ENCODE assay signal across 8 cellular contexts in the genomic region with DNA sequence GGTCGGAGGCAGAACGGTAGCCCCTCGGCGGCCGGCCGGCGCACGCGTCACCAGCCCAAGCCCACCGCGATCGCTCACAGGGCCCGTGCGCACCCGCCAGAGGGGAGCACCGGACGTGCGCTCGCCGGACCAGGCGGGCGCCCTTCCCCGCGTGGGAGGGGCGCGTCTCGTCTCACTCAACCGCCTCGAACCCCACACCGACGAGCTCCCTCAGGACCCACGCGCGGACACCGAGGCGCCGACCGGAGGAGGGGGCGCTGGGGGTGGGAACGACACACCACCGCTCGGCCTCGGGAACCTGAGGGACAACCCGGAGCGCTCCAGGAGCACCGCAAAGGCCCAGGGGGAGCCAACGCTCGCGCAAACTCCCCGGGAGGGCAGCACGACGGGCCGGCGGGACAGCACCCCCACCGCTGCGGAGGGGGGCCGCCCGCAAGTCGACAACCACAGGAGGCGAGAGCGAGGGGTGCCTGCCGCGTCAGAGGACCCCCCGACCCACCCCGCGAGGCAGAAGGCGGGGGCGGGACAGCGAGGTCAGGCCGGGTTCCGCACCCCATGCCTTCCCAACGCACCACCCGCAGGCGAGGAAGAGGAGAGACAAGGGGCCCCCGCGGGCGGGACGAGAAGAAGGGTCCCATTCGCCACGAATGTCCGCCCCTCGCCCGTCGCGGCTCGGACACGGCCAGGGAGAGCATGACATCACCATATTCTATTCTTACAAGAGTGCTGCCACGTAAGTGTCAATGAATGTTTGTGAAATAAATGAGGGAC.
A peak's percentile ranks its signal among the peaks of the same experiment; 100 is the strongest.
DNase-seq lines count a peak whose midpoint lies in the region; ATAC-seq, FAIRE-seq and TF ChIP-seq lines count a peak whose summit lies in the region.

No MANE protein-coding gene starts in this region.

- peaks cover 11% of the 10 kb centered on the region for H3K27me3 Mint-ChIP-seq in stimulated activated memory B cell treated with anti-CD40 and anti-IgM and Interleukin-4, amounts not matched to agents 10 μg/mL and 1 μg/mL and 100 μg/mL, for 72 hours

- H3K27ac Mint-ChIP-seq in stimulated activated memory B cell treated with anti-CD40 and anti-IgM and Interleukin-4, amounts not matched to agents 10 μg/mL and 1 μg/mL and 100 μg/mL, for 72 hours = no peak overlapping the region

- H3K27ac ChIP-seq in foreskin keratinocyte (no peak overlapping the region), spleen (peak overlapping the region in 1 of 8 donors; percentile 30)

- peaks cover 0 to 19% (median 0%) of the 10 kb centered on the region in 8 donors for H3K9me3 ChIP-seq in spleen

- H3K36me3 Mint-ChIP-seq in stimulated activated memory B cell treated with anti-CD40 and anti-IgM and Interleukin-4, amounts not matched to agents 10 μg/mL and 1 μg/mL and 100 μg/mL, for 72 hours = no peaks in the 10 kb centered on the region

- H3K9me3 Mint-ChIP-seq in stimulated activated memory B cell treated with anti-CD40 and anti-IgM and Interleukin-4, amounts not matched to agents 10 μg/mL and 1 μg/mL and 100 μg/mL, for 72 hours = peaks cover 4% of the 10 kb centered on the region

- DNase-seq in GM19239 (ENCODE audit: insufficient read length, low spot score) (no peak), activated T-cell treated with anti-CD3 and anti-CD28 coated beads for 1 hour (ENCODE audit: low read depth) (peak; percentile 0), foreskin keratinocyte (no peak), spleen (peak; percentile 67), GOT3 (lab: John Stamatoyannopoulos, UW) (no peak), GF-D8 (lab: John Stamatoyannopoulos, UW) (no peak)

- peak; percentile 97 for FAIRE-seq in GM19239 (lab: Jason Lieb, UNC)

- intact Hi-C loops in spleen (cut with DNase I; ENCODE audit: low total_unique reads) = no loop called here

- H3K36me3 ChIP-seq in spleen = no peaks in the 10 kb centered on the region

- TF ChIP-seq CTCF in foreskin keratinocyte (conservative IDR thresholded peaks at IDR 0.05) (no peak), spleen (IDR thresholded peaks at IDR 0.05 in 8 of 11, conservative IDR thresholded peaks at IDR 0.05 in 3 of 11) (no peak)

- 8 to 26% (median 13%) methylated on average over 31 to 88 of the region's 88 CpGs for WGBS in spleen, 5 donors

- H3K4me3 Mint-ChIP-seq in stimulated activated memory B cell treated with anti-CD40 and anti-IgM and Interleukin-4, amounts not matched to agents 10 μg/mL and 1 μg/mL and 100 μg/mL, for 72 hours = no peak overlapping the region

- H3K4me1 ChIP-seq in foreskin keratinocyte = no peaks in the 10 kb centered on the region
- peaks cover 0 to 17% (median 5%) of the 10 kb centered on the region in 6 donors for H3K4me1 ChIP-seq in spleen

- no peaks in the 10 kb centered on the region for H3K4me1 Mint-ChIP-seq in stimulated activated memory B cell treated with anti-CD40 and anti-IgM and Interleukin-4, amounts not matched to agents 10 μg/mL and 1 μg/mL and 100 μg/mL, for 72 hours

- peak overlapping the region in 6 of 8 donors; percentile 3 to 62 (median 30) for H3K4me3 ChIP-seq in spleen

- peaks cover 60% of the 10 kb centered on the region for H3K27me3 ChIP-seq in foreskin keratinocyte
- peaks cover 0 to 55% (median 32%) of the 10 kb centered on the region in 7 donors for H3K27me3 ChIP-seq in spleen (replicated peaks in 1 of 7)

- ATAC-seq in foreskin keratinocyte (peak; percentile 39), HG03135 (IDR thresholded peaks at IDR 0.05; ENCODE audit: unreplicated experiment) (no peak)
- ATAC-seq in stimulated activated memory B cell treated with anti-CD40 and anti-IgM and Interleukin-4, amounts not matched to agents 10 μg/mL and 1 μg/mL and 100 μg/mL, for 72 hours = no peak

- no peak for TF ChIP-seq POLR2A in spleen (IDR thresholded peaks at IDR 0.05)

Comparison
In these comparisons a context has a peak if more than half of its experiments do, and no peak if none do; other contexts are left out.
1. DNase-seq: peak in activated T-cell treated with anti-CD3 and anti-CD28 coated beads for 1 hour (single experiment) and spleen (single experiment); none in GM19239 (single experiment), foreskin keratinocyte (0 of 2), GOT3 (single experiment) and GF-D8 (single experiment).